15 cellular contexts compared by ENCODE assay signal in the genomic region with DNA sequence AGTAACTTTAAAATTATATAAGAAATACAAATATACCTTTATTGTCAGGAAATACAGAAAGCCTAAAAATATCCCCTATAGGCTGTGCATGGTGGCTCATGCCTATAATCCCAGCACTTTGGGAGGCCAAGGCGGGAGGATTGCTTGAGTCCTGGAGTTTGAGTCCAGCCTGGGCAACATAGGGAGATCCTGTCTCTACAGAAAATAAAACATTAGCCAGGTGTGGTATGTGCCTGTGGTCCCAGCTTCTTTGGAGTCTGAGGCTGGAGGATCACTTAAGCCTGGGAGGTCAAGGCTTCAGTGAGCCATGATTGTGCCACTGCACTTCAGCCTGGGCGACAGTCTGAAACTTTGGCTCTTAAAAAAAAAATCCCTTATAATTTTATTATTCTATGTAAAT. TPM values are rescaled to one million over a fixed set of nuclear protein-coding genes. Genes with fewer than 3 reads are reported as not detected.
DNase-seq lines count a peak whose midpoint lies in the region; ATAC-seq and TF ChIP-seq lines count a peak whose summit lies in the region.
"Had no signal": no experiment of that assay in that cellular context is flagged by ENCODE, and none has a peak within 500 bp of the region (broad histone marks: within the 10 kb centered on the region; RNA-seq: fewer than 3 reads in every experiment).

No MANE protein-coding gene starts in this region.

- H3K4me1 Mint-ChIP-seq in effector memory CD8-positive, alpha-beta T cell (ENCODE audit: low read depth in 2 of 2) = peaks cover 9 to 35% of the 10 kb centered on the region in 2 donors
- peaks cover 25% of the 10 kb centered on the region for H3K4me1 Mint-ChIP-seq in activated CD4-positive, alpha-beta memory T cell treated with anti-CD3 and anti-CD28 coated beads, Interleukin-2, amount 10 ng/mL, durations not matched to agents 7 days and 5 days
- H3K4me1 Mint-ChIP-seq: B cell had no signal

- ATAC-seq in effector memory CD8-positive, alpha-beta T cell (replicated peaks) = no peak
- ATAC-seq in GM18867 (IDR thresholded peaks at IDR 0.05; ENCODE audit: unreplicated experiment) = no peak

- H3K9ac ChIP-seq in SK-N-SH (no peak overlapping the region), smooth muscle cell (ENCODE audit: low read depth) (peak overlapping the region; percentile 31)

- H3F3A ChIP-seq in SK-N-SH (replicated peaks; ENCODE audit: insufficient read depth) = peaks cover 56% of the 10 kb centered on the region
- H3F3A ChIP-seq in smooth muscle cell (ENCODE audit: low read depth) = peaks cover 8% of the 10 kb centered on the region

- H3K27me3 ChIP-seq in SK-N-SH (ENCODE audit: insufficient read depth) = no peaks in the 10 kb centered on the region
- H3K27me3 ChIP-seq in smooth muscle cell (ENCODE audit: low read depth) = no peaks in the 10 kb centered on the region
- H3K27me3 ChIP-seq in testis = no peaks in the 10 kb centered on the region

- no peaks in the 10 kb centered on the region for H3K27me3 Mint-ChIP-seq in effector memory CD8-positive, alpha-beta T cell
- no peaks in the 10 kb centered on the region for H3K27me3 Mint-ChIP-seq in activated CD4-positive, alpha-beta memory T cell treated with anti-CD3 and anti-CD28 coated beads, Interleukin-2, amount 10 ng/mL, durations not matched to agents 7 days and 5 days
- H3K27me3 Mint-ChIP-seq: B cell had no signal

- no peak for TF ChIP-seq RAD21 in SK-N-SH (IDR thresholded peaks at IDR 0.05; ENCODE audit: low read length)

- H3K27ac ChIP-seq in SK-N-SH (ENCODE audit: low read depth in 2 of 2, low read length in 1 of 2) (peak overlapping the region in 1 of 2 experiments; percentile 87; a peak in 3 of 4 replicates), smooth muscle cell (ENCODE audit: low read depth) (peak overlapping the region; percentile 72), testis (no peak overlapping the region)

- no peaks in the 10 kb centered on the region for H3K9me2 ChIP-seq in SK-N-SH

- H3K36me3 ChIP-seq in SK-N-SH (replicated peaks in 1 of 2; ENCODE audit: control insufficient read depth in 1 of 2, insufficient read depth in 2 of 2, low read length in 1 of 2) (peaks cover 65 to 80% of the 10 kb centered on the region in 2 experiments), smooth muscle cell (ENCODE audit: low read depth) (peaks cover 8% of the 10 kb centered on the region), testis (ENCODE audit: low read depth, missing control alignments) (no peaks in the 10 kb centered on the region)

- peaks cover 62% of the 10 kb centered on the region for H3K79me2 ChIP-seq in SK-N-SH (ENCODE audit: insufficient read depth)
- peaks cover 58% of the 10 kb centered on the region for H3K79me2 ChIP-seq in smooth muscle cell (ENCODE audit: low read depth)

- no peak for TF ChIP-seq POLR2A in testis (IDR thresholded peaks at IDR 0.05)

- H3K27ac Mint-ChIP-seq in effector memory CD8-positive, alpha-beta T cell = peak overlapping the region; percentile 17 to 55
- H3K27ac Mint-ChIP-seq in activated CD4-positive, alpha-beta memory T cell treated with anti-CD3 and anti-CD28 coated beads, Interleukin-2, amount 10 ng/mL, durations not matched to agents 7 days and 5 days = no peak overlapping the region
- H3K27ac Mint-ChIP-seq: B cell had no signal

- H4K20me1 ChIP-seq in SK-N-SH (ENCODE audit: insufficient read depth) (no peaks in the 10 kb centered on the region), smooth muscle cell (ENCODE audit: low read depth) (peaks cover 84% of the 10 kb centered on the region)

- no peak for TF ChIP-seq EP300 in SK-N-SH (IDR thresholded peaks at IDR 0.05; ENCODE audit: borderline replicate concordance in 1 of 2, low read depth in 1 of 2, low read length in 1 of 2)

- H3K9me3 Mint-ChIP-seq in effector memory CD8-positive, alpha-beta T cell = no peaks in the 10 kb centered on the region
- H3K9me3 Mint-ChIP-seq in activated CD4-positive, alpha-beta memory T cell treated with anti-CD3 and anti-CD28 coated beads, Interleukin-2, amount 10 ng/mL, durations not matched to agents 7 days and 5 days = no peaks in the 10 kb centered on the region

- DNase-seq in HK-2 (ENCODE audit: unreplicated experiment) (peak; percentile 58), SK-N-SH (no peak), smooth muscle cell (lab: John Stamatoyannopoulos, UW; ENCODE audit: unreplicated experiment) (no peak), testis (no peak), NCI-H2171 (lab: John Stamatoyannopoulos, UW) (no peak)
- no peak for DNase-seq in effector memory CD8-positive, alpha-beta T cell
- DNase-seq in activated CD4-positive, alpha-beta memory T cell treated with anti-CD3 and anti-CD28 coated beads, Interleukin-2, amount 10 ng/mL, durations not matched to agents 7 days and 5 days = no peak
- DNase-seq: Caco-2, NCI-H1105 treated with DMSO at 0.1 percent for 48 hours, NCI-H187, NCI-H345, NCI-H524 treated with DMSO at 0.1 percent for 48 hours had no signal

- H3K9me3 ChIP-seq in SK-N-SH (no peaks in the 10 kb centered on the region), smooth muscle cell (replicated peaks; ENCODE audit: low read depth) (no peaks in the 10 kb centered on the region), testis (no peaks in the 10 kb centered on the region)
- H3K9me3 ChIP-seq: Caco-2, HAP-1 had no signal

- no peak for TF ChIP-seq CTCF in SK-N-SH (IDR thresholded peaks at IDR 0.05)
- TF ChIP-seq CTCF in smooth muscle cell (IDR thresholded peaks at IDR 0.05; ENCODE audit: borderline replicate concordance, insufficient read depth, poor library complexity, severe bottlenecking) = no peak
- no peak for TF ChIP-seq CTCF in testis (IDR thresholded peaks at IDR 0.05)

- peak overlapping the region; percentile 64; the same call in 1 of the 2 replicates for H3K4me2 ChIP-seq in SK-N-SH
- peak overlapping the region; percentile 28 for H3K4me2 ChIP-seq in smooth muscle cell

- H3K4me3 ChIP-seq in SK-N-SH (ENCODE audit: low read depth in 2 of 2, low read length in 1 of 2) (no peak overlapping the region), smooth muscle cell (no peak overlapping the region), testis (no peak overlapping the region)
- H3K4me3 ChIP-seq: HAP-1 had no signal

- CTCF ChIA-PET in SK-N-SH (lab: Yijun Ruan, JAX) = no interaction called here
- CTCF ChIA-PET in activated CD4-positive, alpha-beta memory T cell treated with anti-CD3 and anti-CD28 coated beads, Interleukin-2, amount 10 ng/mL, durations not matched to agents 7 days and 5 days (lab: Charles Lee) = no interaction called here

- peaks cover 88% of the 10 kb centered on the region for H3K36me3 Mint-ChIP-seq in effector memory CD8-positive, alpha-beta T cell (ENCODE audit: insufficient read depth)
- H3K36me3 Mint-ChIP-seq in activated CD4-positive, alpha-beta memory T cell treated with anti-CD3 and anti-CD28 coated beads, Interleukin-2, amount 10 ng/mL, durations not matched to agents 7 days and 5 days (ENCODE audit: low read depth) = peaks cover 42% of the 10 kb centered on the region

- POLR2A ChIA-PET in SK-N-SH (lab: Yijun Ruan, JAX) = no interaction called here
- POLR2A ChIA-PET in activated CD4-positive, alpha-beta memory T cell treated with anti-CD3 and anti-CD28 coated beads, Interleukin-2, amount 10 ng/mL, durations not matched to agents 7 days and 5 days (lab: Charles Lee) = no interaction called here

- no peak overlapping the region for H2AFZ ChIP-seq in SK-N-SH (ENCODE audit: low read depth)
- no peak overlapping the region for H2AFZ ChIP-seq in smooth muscle cell (ENCODE audit: low read depth)

- intact Hi-C loops in testis (cut with DNase I; ENCODE audit: low total_unique reads) = no loop called here

- H3K4me1 ChIP-seq in SK-N-SH (ENCODE audit: control insufficient read depth in 1 of 2, insufficient read depth in 2 of 2, low read depth in 1 of 2, low read length in 1 of 2) = peaks cover 9 to 20% of the 10 kb centered on the region in 2 experiments; a peak in 3 of 4 replicates
- no peaks in the 10 kb centered on the region for H3K4me1 ChIP-seq in smooth muscle cell (ENCODE audit: low read depth)
- H3K4me1 ChIP-seq in testis = no peaks in the 10 kb centered on the region
- H3K4me1 ChIP-seq: Caco-2, HAP-1 had no signal

- 94% methylated on average over 2 of the region's 2 CpGs for WGBS in SK-N-SH (ENCODE audit: low lambda C conversion rate)
- 87% methylated on average over 2 of the region's 2 CpGs for WGBS in smooth muscle cell (ENCODE audit: low lambda C conversion rate)
- WGBS in testis, 2 donors = 94 to 98% methylated on average over 2 of the region's 2 CpGs

- no peak overlapping the region for H3K4me3 Mint-ChIP-seq in effector memory CD8-positive, alpha-beta T cell
- H3K4me3 Mint-ChIP-seq in activated CD4-positive, alpha-beta memory T cell treated with anti-CD3 and anti-CD28 coated beads, Interleukin-2, amount 10 ng/mL, durations not matched to agents 7 days and 5 days = no peak overlapping the region
- H3K4me3 Mint-ChIP-seq: B cell had no signal

TF ChIP-seq in SK-N-SH, 30 proteins besides CTCF, POLR2A, EP300 and RAD21:
- TF ChIP-seq, protein P1, sequence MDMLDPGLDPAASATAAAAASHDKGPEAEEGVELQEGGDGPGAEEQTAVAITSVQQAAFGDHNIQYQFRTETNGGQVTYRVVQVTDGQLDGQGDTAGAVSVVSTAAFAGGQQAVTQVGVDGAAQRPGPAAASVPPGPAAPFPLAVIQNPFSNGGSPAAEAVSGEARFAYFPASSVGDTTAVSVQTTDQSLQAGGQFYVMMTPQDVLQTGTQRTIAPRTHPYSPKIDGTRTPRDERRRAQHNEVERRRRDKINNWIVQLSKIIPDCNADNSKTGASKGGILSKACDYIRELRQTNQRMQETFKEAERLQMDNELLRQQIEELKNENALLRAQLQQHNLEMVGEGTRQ (IDR thresholded peaks at IDR 0.05; ENCODE audit: borderline replicate concordance, low read depth, low read length) = no peak
- TF ChIP-seq NRF1 (IDR thresholded peaks at IDR 0.05; ENCODE audit: low read depth, low read length) = no peak

RNA-seq across cellular contexts. Expression of gene GLS, which starts 29.1 kb away (rescaled TPM):
- polyA plus RNA-seq in SK-N-SH (2012; rRNA removed) (37.2 and 58.5 TPM in 2 replicates), smooth muscle cell (76.2 and 114 TPM in 2 replicates), testis (ENCODE audit: insufficient read depth, low read depth, low replicate concordance) (22.8 TPM)
- polyA plus RNA-seq in SK-N-SH (2012; cell fraction: cytosol; rRNA removed) = 42.9 and 63.8 TPM in 2 replicates
- polyA plus RNA-seq in SK-N-SH (2012; cell fraction: nucleus; rRNA removed) = 69.8 and 184 TPM in 2 replicates
- total RNA-seq in smooth muscle cell (454 and 515 TPM in 2 replicates), testis (100 to 1,000 TPM in 1 of 2 donors, 10 to 100 TPM in 1; 77.7 to 130 TPM)
- total RNA-seq in activated CD4-positive, alpha-beta memory T cell treated with anti-CD3 and anti-CD28 coated beads, Interleukin-2, amount 10 ng/mL, durations not matched to agents 7 days and 5 days = 100 to 1,000 TPM; 146 to 150 TPM
